Comparison of ENCODE assay signal across 1 cellular context in the genomic region with DNA sequence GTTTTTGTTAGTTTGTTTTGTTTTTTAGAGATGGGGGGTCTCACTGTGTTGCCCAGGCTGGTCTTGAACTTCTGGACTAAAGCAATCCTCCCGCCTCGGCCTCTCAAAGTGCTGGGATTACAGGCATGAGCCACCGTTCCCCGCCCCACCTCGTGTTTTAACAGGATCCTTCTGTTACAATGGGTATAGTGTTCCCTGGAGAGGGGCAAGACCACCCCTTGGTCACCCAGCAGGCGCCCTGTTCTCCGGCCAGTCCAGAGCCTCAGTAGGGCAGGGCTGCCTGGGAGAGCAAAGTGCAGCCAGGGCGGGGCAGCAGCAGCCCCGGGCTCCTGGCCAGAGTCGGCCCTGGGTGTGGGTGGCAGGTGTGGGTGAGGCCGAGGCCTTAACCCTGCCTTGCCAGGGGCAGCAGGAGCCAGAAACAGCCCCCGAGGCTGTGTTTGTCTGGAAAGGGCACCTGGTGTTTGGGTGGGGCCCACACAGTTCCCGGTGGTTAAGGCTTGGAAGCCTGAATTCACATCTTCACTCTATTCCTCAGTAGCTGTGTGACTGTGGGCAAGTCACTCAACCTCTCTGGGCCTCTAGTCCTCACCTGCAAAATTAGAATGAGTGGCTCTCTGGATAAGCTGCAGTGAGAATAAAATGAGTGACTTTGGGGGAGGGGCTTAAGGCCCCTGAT.
TF ChIP-seq lines count a peak whose summit lies in the region.

No MANE protein-coding gene starts in this region.

TF ChIP-seq in WTC11, 78 proteins besides CTCF, POLR2A, EP300 and RAD21 (continued from another document):
- TF ChIP-seq ZNF281 (CRISPR knock-in tag; IDR thresholded peaks at IDR 0.05), result no peak
